ENCODE assay signal across 2 cellular contexts in the genomic region with DNA sequence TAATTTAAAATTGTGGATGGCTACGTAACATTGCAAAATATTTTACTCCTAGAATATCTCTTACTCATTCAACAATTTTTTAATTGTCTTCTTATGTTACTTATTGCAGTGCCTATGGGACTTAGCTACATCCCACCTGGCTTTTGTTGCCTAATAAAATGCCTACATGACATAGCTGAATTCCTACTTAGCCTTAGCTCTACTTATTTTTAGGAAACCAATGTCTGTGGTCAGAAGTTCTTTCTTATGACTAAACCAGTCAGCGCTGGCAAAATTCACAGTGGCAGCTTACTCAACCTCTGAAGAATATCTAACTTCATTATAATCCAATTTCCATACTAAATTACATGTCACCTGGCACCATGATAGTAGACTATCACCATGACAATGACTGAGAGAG.
TF ChIP-seq lines count a peak whose summit lies in the region.

No MANE protein-coding gene starts in this region.

TF ChIP-seq in SK-N-SH treated with all-trans-retinoic acid at 6 μM for 48 hours, 23 proteins besides CTCF, POLR2A, EP300 and RAD21 (continued from another document):
- TF ChIP-seq, protein P1, sequence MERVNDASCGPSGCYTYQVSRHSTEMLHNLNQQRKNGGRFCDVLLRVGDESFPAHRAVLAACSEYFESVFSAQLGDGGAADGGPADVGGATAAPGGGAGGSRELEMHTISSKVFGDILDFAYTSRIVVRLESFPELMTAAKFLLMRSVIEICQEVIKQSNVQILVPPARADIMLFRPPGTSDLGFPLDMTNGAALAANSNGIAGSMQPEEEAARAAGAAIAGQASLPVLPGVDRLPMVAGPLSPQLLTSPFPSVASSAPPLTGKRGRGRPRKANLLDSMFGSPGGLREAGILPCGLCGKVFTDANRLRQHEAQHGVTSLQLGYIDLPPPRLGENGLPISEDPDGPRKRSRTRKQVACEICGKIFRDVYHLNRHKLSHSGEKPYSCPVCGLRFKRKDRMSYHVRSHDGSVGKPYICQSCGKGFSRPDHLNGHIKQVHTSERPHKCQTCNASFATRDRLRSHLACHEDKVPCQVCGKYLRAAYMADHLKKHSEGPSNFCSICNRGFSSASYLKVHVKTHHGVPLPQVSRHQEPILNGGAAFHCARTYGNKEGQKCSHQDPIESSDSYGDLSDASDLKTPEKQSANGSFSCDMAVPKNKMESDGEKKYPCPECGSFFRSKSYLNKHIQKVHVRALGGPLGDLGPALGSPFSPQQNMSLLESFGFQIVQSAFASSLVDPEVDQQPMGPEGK (CRISPR knock-in tag; IDR thresholded peaks at IDR 0.05; ENCODE audit: borderline replicate concordance) = 0 out of 2 replicates have a peak, but pooled peaks have one; percentile 28
- TF ChIP-seq, protein P2, sequence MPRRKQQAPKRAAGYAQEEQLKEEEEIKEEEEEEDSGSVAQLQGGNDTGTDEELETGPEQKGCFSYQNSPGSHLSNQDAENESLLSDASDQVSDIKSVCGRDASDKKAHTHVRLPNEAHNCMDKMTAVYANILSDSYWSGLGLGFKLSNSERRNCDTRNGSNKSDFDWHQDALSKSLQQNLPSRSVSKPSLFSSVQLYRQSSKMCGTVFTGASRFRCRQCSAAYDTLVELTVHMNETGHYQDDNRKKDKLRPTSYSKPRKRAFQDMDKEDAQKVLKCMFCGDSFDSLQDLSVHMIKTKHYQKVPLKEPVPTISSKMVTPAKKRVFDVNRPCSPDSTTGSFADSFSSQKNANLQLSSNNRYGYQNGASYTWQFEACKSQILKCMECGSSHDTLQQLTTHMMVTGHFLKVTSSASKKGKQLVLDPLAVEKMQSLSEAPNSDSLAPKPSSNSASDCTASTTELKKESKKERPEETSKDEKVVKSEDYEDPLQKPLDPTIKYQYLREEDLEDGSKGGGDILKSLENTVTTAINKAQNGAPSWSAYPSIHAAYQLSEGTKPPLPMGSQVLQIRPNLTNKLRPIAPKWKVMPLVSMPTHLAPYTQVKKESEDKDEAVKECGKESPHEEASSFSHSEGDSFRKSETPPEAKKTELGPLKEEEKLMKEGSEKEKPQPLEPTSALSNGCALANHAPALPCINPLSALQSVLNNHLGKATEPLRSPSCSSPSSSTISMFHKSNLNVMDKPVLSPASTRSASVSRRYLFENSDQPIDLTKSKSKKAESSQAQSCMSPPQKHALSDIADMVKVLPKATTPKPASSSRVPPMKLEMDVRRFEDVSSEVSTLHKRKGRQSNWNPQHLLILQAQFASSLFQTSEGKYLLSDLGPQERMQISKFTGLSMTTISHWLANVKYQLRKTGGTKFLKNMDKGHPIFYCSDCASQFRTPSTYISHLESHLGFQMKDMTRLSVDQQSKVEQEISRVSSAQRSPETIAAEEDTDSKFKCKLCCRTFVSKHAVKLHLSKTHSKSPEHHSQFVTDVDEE (CRISPR knock-in tag; IDR thresholded peaks at IDR 0.05) = no peak
- TF ChIP-seq RARB (CRISPR knock-in tag; IDR thresholded peaks at IDR 0.05) = no peak

TF ChIP-seq in SK-N-SH, 30 proteins besides CTCF, POLR2A, EP300 and RAD21 (continued from another document):
- TF ChIP-seq, protein P3, sequence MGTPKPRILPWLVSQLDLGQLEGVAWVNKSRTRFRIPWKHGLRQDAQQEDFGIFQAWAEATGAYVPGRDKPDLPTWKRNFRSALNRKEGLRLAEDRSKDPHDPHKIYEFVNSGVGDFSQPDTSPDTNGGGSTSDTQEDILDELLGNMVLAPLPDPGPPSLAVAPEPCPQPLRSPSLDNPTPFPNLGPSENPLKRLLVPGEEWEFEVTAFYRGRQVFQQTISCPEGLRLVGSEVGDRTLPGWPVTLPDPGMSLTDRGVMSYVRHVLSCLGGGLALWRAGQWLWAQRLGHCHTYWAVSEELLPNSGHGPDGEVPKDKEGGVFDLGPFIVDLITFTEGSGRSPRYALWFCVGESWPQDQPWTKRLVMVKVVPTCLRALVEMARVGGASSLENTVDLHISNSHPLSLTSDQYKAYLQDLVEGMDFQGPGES (IDR thresholded peaks at IDR 0.05; ENCODE audit: low read depth, low read length) = no peak
- TF ChIP-seq YY1 (IDR thresholded peaks at IDR 0.05; ENCODE audit: low read depth) (no peak), FOXM1 (IDR thresholded peaks at IDR 0.05; ENCODE audit: low read depth) (no peak), MEF2A (IDR thresholded peaks at IDR 0.05; ENCODE audit: borderline replicate concordance, low read depth) (no peak), JUND (IDR thresholded peaks at IDR 0.05) (no peak), SIN3A (IDR thresholded peaks at IDR 0.05; ENCODE audit: borderline replicate concordance, low read depth, low read length) (no peak), EZH2phosphoT487 (IDR thresholded peaks at IDR 0.05; ENCODE audit: borderline replicate concordance, low read depth) (no peak), TAF1 (IDR thresholded peaks at IDR 0.05; ENCODE audit: borderline replicate concordance, low read depth, low read length) (no peak), GABPA (IDR thresholded peaks at IDR 0.05; ENCODE audit: low read depth) (no peak), RFX5 (IDR thresholded peaks at IDR 0.05; ENCODE audit: low read length) (no peak), MXI1 (IDR thresholded peaks at IDR 0.05; ENCODE audit: low read depth, low read length) (no peak), RXRA (IDR thresholded peaks at IDR 0.05; ENCODE audit: borderline replicate concordance, low read depth) (no peak), FOSL2 (IDR thresholded peaks at IDR 0.05; ENCODE audit: borderline replicate concordance, low read depth) (no peak)
- TF ChIP-seq, protein P4, sequence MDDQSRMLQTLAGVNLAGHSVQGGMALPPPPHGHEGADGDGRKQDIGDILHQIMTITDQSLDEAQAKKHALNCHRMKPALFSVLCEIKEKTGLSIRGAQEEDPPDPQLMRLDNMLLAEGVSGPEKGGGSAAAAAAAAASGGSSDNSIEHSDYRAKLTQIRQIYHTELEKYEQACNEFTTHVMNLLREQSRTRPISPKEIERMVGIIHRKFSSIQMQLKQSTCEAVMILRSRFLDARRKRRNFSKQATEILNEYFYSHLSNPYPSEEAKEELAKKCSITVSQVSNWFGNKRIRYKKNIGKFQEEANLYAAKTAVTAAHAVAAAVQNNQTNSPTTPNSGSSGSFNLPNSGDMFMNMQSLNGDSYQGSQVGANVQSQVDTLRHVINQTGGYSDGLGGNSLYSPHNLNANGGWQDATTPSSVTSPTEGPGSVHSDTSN (IDR thresholded peaks at IDR 0.05) = no peak
- TF ChIP-seq, protein P5, sequence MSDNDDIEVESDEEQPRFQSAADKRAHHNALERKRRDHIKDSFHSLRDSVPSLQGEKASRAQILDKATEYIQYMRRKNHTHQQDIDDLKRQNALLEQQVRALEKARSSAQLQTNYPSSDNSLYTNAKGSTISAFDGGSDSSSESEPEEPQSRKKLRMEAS (IDR thresholded peaks at IDR 0.05; ENCODE audit: low read depth) = no peak
